ENCODE assay signal across 9 cellular contexts in the genomic region with DNA sequence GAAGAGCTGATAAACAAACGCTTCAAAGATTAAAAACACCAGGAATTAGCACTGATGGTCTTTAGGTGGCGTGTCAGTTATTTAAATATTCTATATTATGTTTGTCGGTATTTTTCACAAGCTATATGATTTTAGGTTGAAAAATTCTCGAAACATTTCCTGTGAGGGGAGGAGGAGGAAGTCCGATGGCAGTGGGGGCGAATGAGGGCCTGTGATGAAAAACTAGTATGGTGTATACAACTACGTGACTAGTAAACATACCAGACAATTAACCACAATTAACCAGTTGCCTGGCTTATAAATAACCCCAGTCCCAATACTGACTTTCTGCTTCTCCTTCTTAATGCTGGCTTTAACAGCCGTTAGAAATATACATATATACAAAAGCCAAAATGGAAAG. TPM values are rescaled to one million over a fixed set of nuclear protein-coding genes. Genes with fewer than 3 reads are reported as not detected.
A peak's percentile ranks its signal among the peaks of the same experiment; 100 is the strongest.
DNase-seq lines count a peak whose midpoint lies in the region; ATAC-seq, FAIRE-seq and TF ChIP-seq lines count a peak whose summit lies in the region.
"Had no signal": no experiment of that assay in that cellular context is flagged by ENCODE, and none has a peak within 500 bp of the region (broad histone marks: within the 10 kb centered on the region; RNA-seq: fewer than 3 reads in every experiment).

No MANE protein-coding gene starts in this region.

- peak overlapping the region; percentile 75 for H3K4me3 ChIP-seq in HUES6 (ENCODE audit: low read depth, low read length)
- H3K4me3 ChIP-seq in duodenal mucosa (ENCODE audit: low read depth in 1 of 2, low read length in 2 of 2) = peak overlapping the region; percentile 52 to 55
- peak overlapping the region; percentile 26 to 49 (median 32) for H3K4me3 ChIP-seq in pancreas
- H3K4me3 ChIP-seq in left lung = peak overlapping the region in 1 of 2 donors; percentile 34

- H3K27me3 ChIP-seq in HUES6 (ENCODE audit: control insufficient read depth, insufficient read depth, low read length) = no peaks in the 10 kb centered on the region; the same call in 1 of the 2 replicates
- no peaks in the 10 kb centered on the region for H3K27me3 ChIP-seq in duodenal mucosa (ENCODE audit: control insufficient read depth in 1 of 2, insufficient read depth in 2 of 2, low read length in 2 of 2)
- peaks cover 0 to 9% (median 1%) of the 10 kb centered on the region in 4 donors for H3K27me3 ChIP-seq in pancreas
- H3K27me3 ChIP-seq in left lung = peaks cover 6 to 10% of the 10 kb centered on the region in 2 donors

- FAIRE-seq in pancreas (lab: Jason Lieb, UNC) (no peak), GM19239 (lab: Jason Lieb, UNC) (no peak)

- H3K27ac ChIP-seq in HUES6 (ENCODE audit: low read depth, low read length) = no peak overlapping the region
- H3K27ac ChIP-seq in duodenal mucosa (ENCODE audit: low read depth, low read length) = no peak overlapping the region
- no peak overlapping the region for H3K27ac ChIP-seq in pancreas
- no peak overlapping the region for H3K27ac ChIP-seq in left lung

- DNase-seq in G401 (ENCODE audit: low spot score) (peak; percentile 44), pancreas (no peak), GM19239 (ENCODE audit: insufficient read length, low spot score) (no peak), globus pallidus (ENCODE audit: low spot score) (no peak), left lung (no peak)
- DNase-seq: SIG-M5 had no signal

- H3K9ac ChIP-seq in HUES6 (ENCODE audit: low read length) (no peak overlapping the region), duodenal mucosa (ENCODE audit: low read depth in 1 of 2, low read length in 2 of 2) (no peak overlapping the region)

- intact Hi-C loops in pancreas (cut with DNase I) (no loop called here), left lung (cut with DNase I) (no loop called here)

- in situ Hi-C loops in G401 (cut with HindIII; ENCODE audit: low sequenced_read_pairs) = no loop called here

- TF ChIP-seq CTCF in pancreas (IDR thresholded peaks at IDR 0.05) (no peak), left lung (IDR thresholded peaks at IDR 0.05) (no peak)

- H3K9me3 ChIP-seq in HUES6 (ENCODE audit: control insufficient read depth, insufficient read depth, low read depth, low read length) (peaks cover 12% of the 10 kb centered on the region; the same call in 1 of the 2 replicates), duodenal mucosa (ENCODE audit: control insufficient read depth in 1 of 2, low read length in 2 of 2) (peaks cover 0 to 3% of the 10 kb centered on the region in 2 donors), pancreas (no peaks in the 10 kb centered on the region), left lung (no peaks in the 10 kb centered on the region)

- no peaks in the 10 kb centered on the region for H3K36me3 ChIP-seq in HUES6 (ENCODE audit: control insufficient read depth, insufficient read depth, low read length)
- no peaks in the 10 kb centered on the region for H3K36me3 ChIP-seq in duodenal mucosa (ENCODE audit: control insufficient read depth in 1 of 2, insufficient read depth in 2 of 2, low read length in 2 of 2)
- no peaks in the 10 kb centered on the region for H3K36me3 ChIP-seq in pancreas
- no peaks in the 10 kb centered on the region for H3K36me3 ChIP-seq in left lung

- no peaks in the 10 kb centered on the region for H3K4me1 ChIP-seq in HUES6 (ENCODE audit: control insufficient read depth, insufficient read depth, low read length)
- no peaks in the 10 kb centered on the region for H3K4me1 ChIP-seq in duodenal mucosa (ENCODE audit: control insufficient read depth in 1 of 2, insufficient read depth in 2 of 2, low read length in 2 of 2)
- H3K4me1 ChIP-seq in pancreas = peaks cover 0 to 3% (median 0%) of the 10 kb centered on the region in 3 donors
- no peaks in the 10 kb centered on the region for H3K4me1 ChIP-seq in left lung

- ATAC-seq in pancreas = no peak
- ATAC-seq in HG03354 (IDR thresholded peaks at IDR 0.05; ENCODE audit: poor library complexity, severe bottlenecking, unreplicated experiment) = no peak
- no peak for ATAC-seq in left lung

- 10 to 40% methylated on average over 8 of the region's 8 CpGs for WGBS in pancreas, 2 donors

RNA-seq across cellular contexts. Expression of a gene that starts 0.6 kb away (rescaled TPM):
- 0.86 TPM in 1 of 2 replicates, not detected in the other for total RNA-seq in G401 (2014; rRNA removed; shearing (Covaris generic))
- total RNA-seq in pancreas = 1 to 10 TPM in 5 of 6 donors, under 1 TPM in 1; 0.79 to 2.8 (median 2.1) TPM
- polyA plus RNA-seq in pancreas = 1 to 10 TPM; 2.2 to 7.4 TPM
- 1 to 10 TPM; 2.5 to 2.6 TPM for total RNA-seq in left lung
